ENCODE assay signal across 10 cellular contexts in the genomic region with DNA sequence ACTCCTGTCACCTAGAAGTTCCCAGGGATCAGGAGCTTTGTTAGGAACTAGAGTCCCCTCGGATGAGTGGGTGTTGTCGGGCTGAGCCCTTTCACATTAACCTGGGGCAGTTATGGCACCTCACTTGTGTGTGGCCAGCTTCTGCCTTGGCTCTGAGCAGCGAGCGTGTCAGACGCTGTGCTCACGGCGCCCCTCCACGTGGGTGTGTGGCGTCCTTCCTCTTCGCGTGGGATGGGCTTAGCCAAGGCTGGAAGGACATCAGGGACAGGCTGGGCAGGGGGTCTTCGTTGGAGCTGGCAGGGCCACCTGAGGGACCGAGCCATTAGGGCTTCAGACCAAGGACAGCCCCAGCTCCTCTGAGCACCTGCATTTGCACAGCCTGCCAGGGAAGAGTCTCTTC. TPM values are rescaled to one million over a fixed set of nuclear protein-coding genes. Genes with fewer than 3 reads are reported as not detected.
DNase-seq lines count a peak whose midpoint lies in the region; ATAC-seq and TF ChIP-seq lines count a peak whose summit lies in the region.
"Had no signal": no experiment of that assay in that cellular context is flagged by ENCODE, and none has a peak within 500 bp of the region (broad histone marks: within the 10 kb centered on the region; RNA-seq: fewer than 3 reads in every experiment).

No MANE protein-coding gene starts in this region.

- no peaks in the 10 kb centered on the region for H3K4me1 Mint-ChIP-seq in endodermal cell

- H3K79me1 ChIP-seq in neuronal stem cell (ENCODE audit: low read depth, low read length) = peaks cover 31% of the 10 kb centered on the region

- H3K4ac ChIP-seq in neuronal stem cell (ENCODE audit: low read length) = no peak overlapping the region

- no peak overlapping the region for H3K4me2 ChIP-seq in neuronal stem cell (ENCODE audit: insufficient read depth, low read length, poor library complexity, severe bottlenecking)

- no peak for TF ChIP-seq EP300 in upper lobe of left lung (IDR thresholded peaks at IDR 0.05)

- H4K8ac ChIP-seq in neuronal stem cell (ENCODE audit: low read depth, low read length) = no peak overlapping the region

- intact Hi-C loops in left ventricle myocardium inferior (cut with micrococcal nuclease) = no loop called here
- intact Hi-C loops in Right ventricle myocardium superior (cut with DNase I) = no loop called here

- TF ChIP-seq POLR2A in upper lobe of left lung (IDR thresholded peaks at IDR 0.05) = no peak

- DNase-seq in left ventricle myocardium inferior (no peak), Right ventricle myocardium superior (no peak), endodermal cell (no peak), neuronal stem cell (ENCODE audit: low spot score) (no peak), upper lobe of left lung (peak in 1 of 2 donors; percentile 78), NCI-H345 treated with DMSO at 0.1 percent for 48 hours (lab: John Stamatoyannopoulos, UW; ENCODE audit: unreplicated experiment) (no peak), OCI-M2 (lab: John Stamatoyannopoulos, UW; ENCODE audit: unreplicated experiment) (no peak)
- DNase-seq: activated CD8-positive, alpha-beta memory T cell treated with anti-CD3 and anti-CD28 coated beads, Interleukin-2, amount 10 ng/mL, durations not matched to agents 7 days and 5 days; NCI-H226 had no signal

- peak overlapping the region; percentile 41 for H3K27ac Mint-ChIP-seq in endodermal cell
- H3K27ac Mint-ChIP-seq: activated CD8-positive, alpha-beta memory T cell treated with anti-CD3 and anti-CD28 coated beads, Interleukin-2, amount 10 ng/mL, durations not matched to agents 7 days and 5 days had no signal

- H3K9ac ChIP-seq in endodermal cell (ENCODE audit: extremely low read depth, low read length, poor library complexity, severe bottlenecking) = no peak overlapping the region
- H3K9ac ChIP-seq in neuronal stem cell (ENCODE audit: low read depth, low read length, poor library complexity) = no peak overlapping the region

- H3K27me3 ChIP-seq in left ventricle myocardium inferior (ENCODE audit: low read depth) = no peaks in the 10 kb centered on the region
- H3K27me3 ChIP-seq in endodermal cell (ENCODE audit: control insufficient read depth, insufficient read depth, low read length, poor library complexity, severe bottlenecking) = no peaks in the 10 kb centered on the region
- H3K27me3 ChIP-seq in neuronal stem cell (ENCODE audit: control insufficient read depth in 3 of 3, insufficient read depth in 3 of 3, low read depth in 1 of 3, low read length in 3 of 3) = no peaks in the 10 kb centered on the region
- no peaks in the 10 kb centered on the region for H3K27me3 ChIP-seq in upper lobe of left lung

- H3K4me3 ChIP-seq in left ventricle myocardium inferior (peak overlapping the region; percentile 42), endodermal cell (ENCODE audit: low read length) (no peak overlapping the region), neuronal stem cell (ENCODE audit: low read length in 2 of 2) (no peak overlapping the region), upper lobe of left lung (no peak overlapping the region)

- H3K4me1 ChIP-seq in left ventricle myocardium inferior = peaks cover 63% of the 10 kb centered on the region
- no peaks in the 10 kb centered on the region for H3K4me1 ChIP-seq in endodermal cell (ENCODE audit: control insufficient read depth, insufficient read depth, low read length)
- peaks cover 0 to 12% of the 10 kb centered on the region in 2 donors for H3K4me1 ChIP-seq in neuronal stem cell (ENCODE audit: control insufficient read depth in 2 of 2, insufficient read depth in 1 of 2, low read depth in 1 of 2, low read length in 2 of 2)
- peaks cover 46 to 56% (median 51%) of the 10 kb centered on the region in 4 donors for H3K4me1 ChIP-seq in upper lobe of left lung

- H3K9me3 ChIP-seq in left ventricle myocardium inferior (replicated peaks) (no peaks in the 10 kb centered on the region), endodermal cell (ENCODE audit: control insufficient read depth, low read length) (no peaks in the 10 kb centered on the region), neuronal stem cell (replicated peaks in 1 of 2; ENCODE audit: control insufficient read depth in 2 of 2, insufficient read depth in 1 of 2, low read depth in 1 of 2, low read length in 2 of 2) (peaks cover 0 to 5% of the 10 kb centered on the region in 2 donors), upper lobe of left lung (no peaks in the 10 kb centered on the region)

- ATAC-seq in Right ventricle myocardium superior (ENCODE audit: poor library complexity) (no peak), upper lobe of left lung (ENCODE audit: low FRiP score in 2 of 2) (no peak), GM18858 (IDR thresholded peaks at IDR 0.05; ENCODE audit: unreplicated experiment) (no peak)
- ATAC-seq: activated CD8-positive, alpha-beta memory T cell treated with anti-CD3 and anti-CD28 coated beads, Interleukin-2, amount 10 ng/mL, durations not matched to agents 7 days and 5 days had no signal

- TF ChIP-seq CTCF in left ventricle myocardium inferior (IDR thresholded peaks at IDR 0.05; ENCODE audit: borderline replicate concordance) (no peak), endodermal cell (conservative IDR thresholded peaks at IDR 0.05) (no peak), upper lobe of left lung (IDR thresholded peaks at IDR 0.05) (no peak)

- WGBS in endodermal cell (ENCODE audit: insufficient coverage in 1 of 2, insufficient read length in 1 of 2), 2 experiments = 95 to 97% methylated on average over 11 to 13 of the region's 13 CpGs
- no CpG with 5 or more reads among the region's 13 CpGs for WGBS in neuronal stem cell (ENCODE audit: extremely low coverage in 2 of 2, insufficient read length in 2 of 2, insufficient replicate concordance in 1 of 2), 2 donors
- WGBS in upper lobe of left lung, 2 donors = 63 to 71% methylated on average over 11 to 12 of the region's 13 CpGs

- H3K23ac ChIP-seq in neuronal stem cell (ENCODE audit: low read depth, low read length, poor library complexity) = peak overlapping the region; percentile 92

- no peak overlapping the region for H2BK5ac ChIP-seq in neuronal stem cell (ENCODE audit: low read length)

- no peak overlapping the region for H2BK120ac ChIP-seq in neuronal stem cell (ENCODE audit: low read depth, low read length)

- no peaks in the 10 kb centered on the region for H3K9me3 Mint-ChIP-seq in endodermal cell

- peaks cover 30% of the 10 kb centered on the region for H3K36me3 ChIP-seq in left ventricle myocardium inferior
- H3K36me3 ChIP-seq in endodermal cell (ENCODE audit: control insufficient read depth, insufficient read depth, low read length) = peaks cover 28% of the 10 kb centered on the region
- H3K36me3 ChIP-seq in neuronal stem cell (replicated peaks in 1 of 2; ENCODE audit: control insufficient read depth in 2 of 2, insufficient read depth in 2 of 2, low read length in 2 of 2) = peaks cover 36 to 94% of the 10 kb centered on the region in 2 donors
- H3K36me3 ChIP-seq in upper lobe of left lung = peaks cover 0 to 58% (median 38%) of the 10 kb centered on the region in 4 donors

- peak overlapping the region; percentile 63 for H2BK12ac ChIP-seq in neuronal stem cell (ENCODE audit: low read length)

- H3K36me3 Mint-ChIP-seq in endodermal cell (ENCODE audit: low read depth) = peaks cover 57% of the 10 kb centered on the region

- H3K27ac ChIP-seq in left ventricle myocardium inferior (replicated peaks) (peak overlapping the region; percentile 85), endodermal cell (ENCODE audit: low read depth, low read length) (no peak overlapping the region), neuronal stem cell (replicated peaks; ENCODE audit: low read length) (no peak overlapping the region), upper lobe of left lung (peak overlapping the region; percentile 68 to 88 (median 81))

- no peak overlapping the region for H2AK5ac ChIP-seq in neuronal stem cell (ENCODE audit: low read depth, low read length)

- H3K27me3 Mint-ChIP-seq in endodermal cell (ENCODE audit: insufficient read depth) = no peaks in the 10 kb centered on the region
- H3K27me3 Mint-ChIP-seq: activated CD8-positive, alpha-beta memory T cell treated with anti-CD3 and anti-CD28 coated beads, Interleukin-2, amount 10 ng/mL, durations not matched to agents 7 days and 5 days had no signal

- H2BK15ac ChIP-seq in neuronal stem cell (ENCODE audit: low read length) = no peak overlapping the region

- H2AFZ ChIP-seq in neuronal stem cell (ENCODE audit: low read length) = no peak overlapping the region

- peak overlapping the region; percentile 7 for H3K18ac ChIP-seq in neuronal stem cell (ENCODE audit: low read length)

- no peak overlapping the region for H4K91ac ChIP-seq in neuronal stem cell (ENCODE audit: low read depth, low read length, poor library complexity)

- peak overlapping the region; percentile 4 for H3K14ac ChIP-seq in neuronal stem cell (ENCODE audit: low read length)

- H3K4me3 Mint-ChIP-seq in endodermal cell = no peak overlapping the region
- H3K4me3 Mint-ChIP-seq: activated CD8-positive, alpha-beta memory T cell treated with anti-CD3 and anti-CD28 coated beads, Interleukin-2, amount 10 ng/mL, durations not matched to agents 7 days and 5 days had no signal

RNA-seq across cellular contexts. Expression of a gene that starts 23.4 kb away (rescaled TPM):
- 8.4 TPM for total RNA-seq in left ventricle myocardium inferior
- total RNA-seq in Right ventricle myocardium superior = 9.6 TPM
- total RNA-seq in endodermal cell = 100 to 1,000 TPM in 1 of 2 donors, 10 to 100 TPM in 1; 84.3 to 102 TPM
- polyA plus RNA-seq in endodermal cell (2013, experiment 1 of 2) = 78.1 TPM
- 65.1 TPM for polyA plus RNA-seq in endodermal cell (2013, experiment 2 of 2)
- polyA plus RNA-seq in neuronal stem cell (2013, experiment 1 of 2) = 38.2 TPM
- 38.1 TPM for polyA plus RNA-seq in neuronal stem cell (2013, experiment 2 of 2)
- 100 to 1,000 TPM in 1 of 6 donors, 10 to 100 TPM in 5; 30.3 to 104 (median 37.2) TPM for total RNA-seq in upper lobe of left lung

RNA-seq across cellular contexts. Expression of a gene that starts 35.8 kb away (rescaled TPM):
- total RNA-seq in left ventricle myocardium inferior (75.4 TPM), Right ventricle myocardium superior (69.6 TPM), endodermal cell (100 to 1,000 TPM; 162 to 181 TPM), upper lobe of left lung (100 to 1,000 TPM in 5 of 6 donors, 10 to 100 TPM in 1; 73.5 to 180 (median 115) TPM)
- 115 TPM for polyA plus RNA-seq in endodermal cell (2013, experiment 1 of 2)
- polyA plus RNA-seq in endodermal cell (2013, experiment 2 of 2) = 103 TPM
- 60.6 TPM for polyA plus RNA-seq in neuronal stem cell (2013, experiment 1 of 2)
- 60.3 TPM for polyA plus RNA-seq in neuronal stem cell (2013, experiment 2 of 2)

RNA-seq across cellular contexts. Expression of a gene that starts 49.0 kb away (rescaled TPM):
- total RNA-seq in left ventricle myocardium inferior = 47.8 TPM
- 59.6 TPM for total RNA-seq in Right ventricle myocardium superior
- total RNA-seq in endodermal cell = 100 to 1,000 TPM; 146 to 192 TPM
- 103 TPM for polyA plus RNA-seq in endodermal cell (2013, experiment 1 of 2)
- 96.8 TPM for polyA plus RNA-seq in endodermal cell (2013, experiment 2 of 2)
- polyA plus RNA-seq in neuronal stem cell (2013, experiment 1 of 2) = 94.6 TPM
- polyA plus RNA-seq in neuronal stem cell (2013, experiment 2 of 2) = 92.1 TPM
- total RNA-seq in upper lobe of left lung = 100 to 1,000 TPM in 2 of 6 donors, 10 to 100 TPM in 4; 67.2 to 114 (median 79.3) TPM

RNA-seq across cellular contexts. Expression of a gene that starts 49.5 kb away (rescaled TPM):
- 28.7 TPM for total RNA-seq in left ventricle myocardium inferior
- total RNA-seq in Right ventricle myocardium superior = 30.0 TPM
- total RNA-seq in endodermal cell = 100 to 1,000 TPM; 126 to 132 TPM
- 147 TPM for polyA plus RNA-seq in endodermal cell (2013, experiment 1 of 2)
- polyA plus RNA-seq in endodermal cell (2013, experiment 2 of 2) = 122 TPM
- 117 TPM for polyA plus RNA-seq in neuronal stem cell (2013, experiment 1 of 2)
- 115 TPM for polyA plus RNA-seq in neuronal stem cell (2013, experiment 2 of 2)
- 100 to 1,000 TPM in 1 of 6 donors, 10 to 100 TPM in 5; 39.8 to 104 (median 70.7) TPM for total RNA-seq in upper lobe of left lung

Comparison
In these comparisons a context has a peak if more than half of its experiments do, and no peak if none do; other contexts are left out.
1. H3K27ac ChIP-seq: peak in left ventricle myocardium inferior (single experiment) and upper lobe of left lung (4 of 4); none in endodermal cell (single experiment) and neuronal stem cell (single experiment).